ENCODE assay signal across 8 cellular contexts in genomic region chr3:129314757-129315385, GRCh38. TPM values are rescaled to one million over a fixed set of nuclear protein-coding genes. Genes with fewer than 3 reads are reported as not detected.
DNase-seq lines count a peak whose midpoint lies in the region; ATAC-seq and TF ChIP-seq lines count a peak whose summit lies in the region.

No MANE protein-coding gene starts in this region.

- no peak overlapping the region for H2BK15ac ChIP-seq in mesenchymal stem cell (ENCODE audit: low read depth, poor library complexity, severe bottlenecking)

- peak; percentile 69 for DNase-seq in GM06990 (ENCODE audit: extremely low read depth, insufficient read length)
- peak; percentile 76 for DNase-seq in HT-29 (ENCODE audit: low spot score)
- DNase-seq in NCI-H774 (lab: John Stamatoyannopoulos, UW), result peak; percentile 90
- DNase-seq in activated T-cell treated with anti-CD3 and anti-CD28 coated beads for 48 hours (ENCODE audit: low read depth), result peak; percentile 66
- peak; percentile 90 for DNase-seq in epidermal melanocyte (ENCODE audit: insufficient read length, low spot score)
- peak; percentile 92 for DNase-seq in mesenchymal stem cell
- peak; percentile 53 for DNase-seq in stimulated activated CD8-positive, alpha-beta memory T cell treated with anti-CD3 and anti-CD28 coated beads, Interleukin-2, amount 100 ng/mL, for 48 hours (ENCODE audit: low read depth in 2 of 2)

- H3K36me3 ChIP-seq in GM06990 (ENCODE audit: control insufficient read depth, insufficient read depth, low read length), result no peaks in the 10 kb centered on the region; the same call in 1 of the 2 replicates
- peaks cover 0 to 4% of the 10 kb centered on the region in 2 experiments for H3K36me3 ChIP-seq in mesenchymal stem cell (ENCODE audit: control insufficient read depth in 1 of 2, insufficient read depth in 2 of 2, low read depth in 1 of 2, low read length in 2 of 2)

- H4K8ac ChIP-seq in mesenchymal stem cell (ENCODE audit: low read length), result peak overlapping the region; percentile 79

- no peak overlapping the region for H3K23ac ChIP-seq in mesenchymal stem cell (ENCODE audit: low read length in 2 of 2)

- 1% methylated on average over 57 of the region's 59 CpGs for WGBS in mesenchymal stem cell

- H4K91ac ChIP-seq in mesenchymal stem cell (ENCODE audit: low read length), result no peak overlapping the region

- no peaks in the 10 kb centered on the region for H3K27me3 ChIP-seq in GM06990 (replicated peaks; ENCODE audit: control insufficient read depth, insufficient read depth, low read length)
- H3K27me3 ChIP-seq in mesenchymal stem cell (ENCODE audit: control insufficient read depth in 1 of 2, insufficient read depth in 1 of 2, low read length in 2 of 2), result no peaks in the 10 kb centered on the region

- no peaks in the 10 kb centered on the region for H3K9me3 ChIP-seq in mesenchymal stem cell (ENCODE audit: control insufficient read depth, low read length)

- H3K4me3 ChIP-seq in GM06990 (replicated peaks; ENCODE audit: low read depth, low read length), result peak overlapping the region; percentile 59
- H3K4me3 ChIP-seq in mesenchymal stem cell (ENCODE audit: insufficient read depth in 1 of 2, low read depth in 1 of 2, low read length in 2 of 2), result peak overlapping the region; percentile 80 to 94

- H3K4me1 ChIP-seq in mesenchymal stem cell (ENCODE audit: control insufficient read depth, insufficient read depth, low read depth, low read length), result peaks cover 14% of the 10 kb centered on the region

- H2AK5ac ChIP-seq in mesenchymal stem cell (ENCODE audit: low read length, severe bottlenecking), result peak overlapping the region; percentile 28

- H3K4me2 ChIP-seq in mesenchymal stem cell (ENCODE audit: low read length, poor library complexity, severe bottlenecking), result peak overlapping the region; percentile 96

- H3K14ac ChIP-seq in mesenchymal stem cell (ENCODE audit: low read length in 2 of 2), result peak overlapping the region; percentile 89 to 93

- H3K9ac ChIP-seq in mesenchymal stem cell (ENCODE audit: low read length), result peak overlapping the region; percentile 96

- TF ChIP-seq CTCF in GM06990 (IDR thresholded peaks at IDR 0.05; ENCODE audit: insufficient read depth, low read length, poor library complexity, severe bottlenecking), result no peak

- H3K4ac ChIP-seq in mesenchymal stem cell (ENCODE audit: low read depth in 1 of 2, low read length in 2 of 2), result peak overlapping the region; percentile 24 to 69

- no peak overlapping the region for H2BK12ac ChIP-seq in mesenchymal stem cell (ENCODE audit: low read length in 2 of 2)

- peak overlapping the region; percentile 24 for H2BK120ac ChIP-seq in mesenchymal stem cell (ENCODE audit: low read depth, low read length)

- peak overlapping the region; percentile 40 to 86 for H3K18ac ChIP-seq in mesenchymal stem cell (ENCODE audit: low read depth in 1 of 2, low read length in 2 of 2)

- no peak overlapping the region for H2AFZ ChIP-seq in mesenchymal stem cell (ENCODE audit: low read depth, low read length)

- ATAC-seq in GM18502 (IDR thresholded peaks at IDR 0.05; ENCODE audit: poor library complexity, unreplicated experiment), result no peak

- no peak overlapping the region for H3K27ac ChIP-seq in mesenchymal stem cell (ENCODE audit: low read length, poor library complexity, severe bottlenecking)

- peaks cover 24% of the 10 kb centered on the region for H3K79me1 ChIP-seq in mesenchymal stem cell (replicated peaks; ENCODE audit: low read length, poor library complexity, severe bottlenecking)

- H2BK5ac ChIP-seq in mesenchymal stem cell (ENCODE audit: low read depth, low read length, poor library complexity, severe bottlenecking), result no peak overlapping the region

RNA-seq across cellular contexts. Expression of gene HMCES, which starts 36.2 kb away (rescaled TPM):
- total RNA-seq in HT-29 (2014; rRNA removed; shearing (Covaris generic)), result 58.0 and 63.5 TPM in 2 replicates
- 13.3 TPM for polyA plus RNA-seq in mesenchymal stem cell (2013, experiment 1 of 2)
- polyA plus RNA-seq in mesenchymal stem cell (2013, experiment 2 of 2), result 13.8 TPM
